Comparison of ENCODE assay signal across 9 cellular contexts in genomic region chr16:57985204-57986121, GRCh38. TPM values are rescaled to one million over a fixed set of nuclear protein-coding genes. Genes with fewer than 3 reads are reported as not detected.
DNase-seq lines count a peak whose midpoint lies in the region; ATAC-seq lines count a peak whose summit lies in the region.
"Had no signal": no experiment of that assay in that cellular context is flagged by ENCODE, and none has a peak within 500 bp of the region (broad histone marks: within the 10 kb centered on the region; RNA-seq: fewer than 3 reads in every experiment).

No MANE protein-coding gene starts in this region.

- peak overlapping the region; percentile 81 for H3K4me3 Mint-ChIP-seq in activated CD8-positive, alpha-beta memory T cell treated with anti-CD3 and anti-CD28 coated beads, Interleukin-2, amount 10 ng/mL, durations not matched to agents 7 days and 5 days
- peak overlapping the region; percentile 82 to 91 (median 87) for H3K4me3 Mint-ChIP-seq in immature natural killer cell

- H3K27ac Mint-ChIP-seq in activated CD8-positive, alpha-beta memory T cell treated with anti-CD3 and anti-CD28 coated beads, Interleukin-2, amount 10 ng/mL, durations not matched to agents 7 days and 5 days, result peak overlapping the region; percentile 73
- peak overlapping the region; percentile 29 to 74 for H3K27ac Mint-ChIP-seq in activated naive CD4-positive, alpha-beta T cell treated with anti-CD3 and anti-CD28 coated beads, Interleukin-2, amount 50 U/mL, for 72 hours
- peak overlapping the region in 4 of 6 donors; percentile 27 to 72 (median 48) for H3K27ac Mint-ChIP-seq in immature natural killer cell

- H3K4me1 Mint-ChIP-seq in activated CD8-positive, alpha-beta memory T cell treated with anti-CD3 and anti-CD28 coated beads, Interleukin-2, amount 10 ng/mL, durations not matched to agents 7 days and 5 days, result peaks cover 12% of the 10 kb centered on the region
- H3K4me1 Mint-ChIP-seq in immature natural killer cell, result peaks cover 12 to 13% of the 10 kb centered on the region in 2 donors

- CTCF ChIA-PET in activated CD8-positive, alpha-beta memory T cell treated with anti-CD3 and anti-CD28 coated beads, Interleukin-2, amount 10 ng/mL, durations not matched to agents 7 days and 5 days (lab: Charles Lee), result interaction anchor here (0.6 to 6.4 kb wide), 3 partner anchors 15 to 147 kb away, joined by 3 to 34 read pairs (median 3); partner anchors contain the start of genes USB1 and ZNF319

- H3K9me3 Mint-ChIP-seq in activated CD8-positive, alpha-beta memory T cell treated with anti-CD3 and anti-CD28 coated beads, Interleukin-2, amount 10 ng/mL, durations not matched to agents 7 days and 5 days (ENCODE audit: low read depth), result no peaks in the 10 kb centered on the region
- no peaks in the 10 kb centered on the region for H3K9me3 Mint-ChIP-seq in activated naive CD4-positive, alpha-beta T cell treated with anti-CD3 and anti-CD28 coated beads, Interleukin-2, amount 50 U/mL, for 72 hours
- no peaks in the 10 kb centered on the region for H3K9me3 Mint-ChIP-seq in immature natural killer cell

- DNase-seq in activated CD8-positive, alpha-beta memory T cell treated with anti-CD3 and anti-CD28 coated beads, Interleukin-2, amount 10 ng/mL, durations not matched to agents 7 days and 5 days, result no peak
- no peak for DNase-seq in activated CD8-positive, alpha-beta memory T cell treated with anti-CD3 and anti-CD28 coated beads for 24 hours
- no peak for DNase-seq in activated naive CD4-positive, alpha-beta T cell treated with anti-CD3 and anti-CD28 coated beads, Interleukin-2, amount 50 U/mL, for 72 hours (ENCODE audit: low spot score in 2 of 2)
- no peak for DNase-seq in immature natural killer cell
- DNase-seq in stimulated activated naive CD8-positive, alpha-beta T cell treated with anti-CD3 and anti-CD28 coated beads, Interleukin-15, Interleukin-2, amounts not matched to agents 100 U/mL and 50 U/mL, for 24 hours, result peak; percentile 27
- DNase-seq in pons (ENCODE audit: low spot score), result no peak
- DNase-seq in NCI-H1417 treated with DMSO at 0.1 percent for 48 hours (lab: John Stamatoyannopoulos, UW), result no peak
- no peak for DNase-seq in GM03348 (ENCODE audit: low spot score)

- H3K36me3 Mint-ChIP-seq in activated CD8-positive, alpha-beta memory T cell treated with anti-CD3 and anti-CD28 coated beads, Interleukin-2, amount 10 ng/mL, durations not matched to agents 7 days and 5 days, result no peaks in the 10 kb centered on the region
- H3K36me3 Mint-ChIP-seq in activated naive CD4-positive, alpha-beta T cell treated with anti-CD3 and anti-CD28 coated beads, Interleukin-2, amount 50 U/mL, for 72 hours, result peaks cover 0 to 5% of the 10 kb centered on the region in 2 donors
- no peaks in the 10 kb centered on the region for H3K36me3 Mint-ChIP-seq in immature natural killer cell

- peak; percentile 57 for ATAC-seq in activated CD8-positive, alpha-beta memory T cell treated with anti-CD3 and anti-CD28 coated beads, Interleukin-2, amount 10 ng/mL, durations not matched to agents 7 days and 5 days
- peak; percentile 51 to 65 for ATAC-seq in activated naive CD4-positive, alpha-beta T cell treated with anti-CD3 and anti-CD28 coated beads, Interleukin-2, amount 50 U/mL, for 72 hours
- ATAC-seq in stimulated activated naive CD8-positive, alpha-beta T cell treated with anti-CD3 and anti-CD28 coated beads, Interleukin-15, Interleukin-2, amounts not matched to agents 100 U/mL and 50 U/mL, for 24 hours, result peak; percentile 15

- H3K27me3 Mint-ChIP-seq in activated CD8-positive, alpha-beta memory T cell treated with anti-CD3 and anti-CD28 coated beads, Interleukin-2, amount 10 ng/mL, durations not matched to agents 7 days and 5 days, result peaks cover 13% of the 10 kb centered on the region
- H3K27me3 Mint-ChIP-seq in immature natural killer cell (ENCODE audit: low read depth in 3 of 3), result no peaks in the 10 kb centered on the region

RNA-seq across cellular contexts. Expression of gene CNGB1, which starts 14.5 kb away (rescaled TPM):
- not detected for total RNA-seq in activated CD8-positive, alpha-beta memory T cell treated with anti-CD3 and anti-CD28 coated beads, Interleukin-2, amount 10 ng/mL, durations not matched to agents 7 days and 5 days
- under 1 TPM in 1 of 2 donors, not detected in 1; 0.51 TPM for total RNA-seq in activated naive CD4-positive, alpha-beta T cell treated with anti-CD3 and anti-CD28 coated beads, Interleukin-2, amount 50 U/mL, for 72 hours
- not detected for polyA plus RNA-seq in immature natural killer cell
- total RNA-seq: T-helper 1 cell treated with Interleukin-12 subunit alpha and Interleukin-12 subunit beta and Interleukin-4 antibody, amounts not matched to agents 30 ng/mL and 1 ng/mL, for 36 hours had no signal

RNA-seq across cellular contexts. Expression of gene ZNF319, which starts 15.0 kb away (rescaled TPM):
- total RNA-seq in activated CD8-positive, alpha-beta memory T cell treated with anti-CD3 and anti-CD28 coated beads, Interleukin-2, amount 10 ng/mL, durations not matched to agents 7 days and 5 days, result 10 to 100 TPM; 14.6 to 16.8 TPM
- total RNA-seq in activated naive CD4-positive, alpha-beta T cell treated with anti-CD3 and anti-CD28 coated beads, Interleukin-2, amount 50 U/mL, for 72 hours, result 1 to 10 TPM; 3.1 to 5.6 TPM
- polyA plus RNA-seq in immature natural killer cell, result 10 to 100 TPM in 2 of 3 donors, 1 to 10 TPM in 1; 6.8 to 31.2 (median 10.3) TPM

RNA-seq across cellular contexts. Expression of gene USB1, which starts 15.7 kb away (rescaled TPM):
- total RNA-seq in activated CD8-positive, alpha-beta memory T cell treated with anti-CD3 and anti-CD28 coated beads, Interleukin-2, amount 10 ng/mL, durations not matched to agents 7 days and 5 days, result 10 to 100 TPM; 62.2 to 68.0 TPM
- 10 to 100 TPM; 39.8 to 50.6 TPM for total RNA-seq in activated naive CD4-positive, alpha-beta T cell treated with anti-CD3 and anti-CD28 coated beads, Interleukin-2, amount 50 U/mL, for 72 hours
- 100 to 1,000 TPM in 1 of 3 donors, 10 to 100 TPM in 2; 43.3 to 104 (median 88.7) TPM for polyA plus RNA-seq in immature natural killer cell

RNA-seq across cellular contexts. Expression of gene MMP15, which starts 40.1 kb away (rescaled TPM):
- total RNA-seq in activated CD8-positive, alpha-beta memory T cell treated with anti-CD3 and anti-CD28 coated beads, Interleukin-2, amount 10 ng/mL, durations not matched to agents 7 days and 5 days, result 1 to 10 TPM in 1 of 2 experiments, under 1 TPM in 1; 0.75 to 1.1 TPM
- total RNA-seq in activated naive CD4-positive, alpha-beta T cell treated with anti-CD3 and anti-CD28 coated beads, Interleukin-2, amount 50 U/mL, for 72 hours, result under 1 TPM; 0.07 to 0.76 TPM
- under 1 TPM in 1 of 3 donors, not detected in 2; 0.04 TPM for polyA plus RNA-seq in immature natural killer cell
